Comparison of ENCODE assay signal across 20 cellular contexts in the genomic region with DNA sequence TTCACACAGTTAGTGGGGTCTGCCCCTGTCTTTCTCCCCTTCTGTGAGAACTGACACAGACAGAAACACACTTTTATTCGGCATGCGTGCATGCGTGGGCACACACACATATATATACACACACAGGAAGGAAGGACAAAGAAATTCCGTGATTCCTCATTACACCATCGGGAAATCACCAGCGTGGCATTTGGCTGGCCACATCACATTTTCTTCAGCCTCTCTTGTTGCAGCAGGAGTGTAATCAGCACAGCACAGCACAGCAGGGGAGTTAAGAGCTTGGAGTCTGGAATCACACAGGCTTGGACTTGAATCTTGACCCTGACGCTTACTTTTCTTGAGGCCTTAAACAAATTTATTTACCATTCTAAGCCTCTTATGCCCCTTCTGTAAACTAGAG. TPM values are rescaled to one million over a fixed set of nuclear protein-coding genes. Genes with fewer than 3 reads are reported as not detected.
"Had no signal": no experiment of that assay in that cellular context is flagged by ENCODE, and none has a peak within 500 bp of the region (broad histone marks: within the 10 kb centered on the region; RNA-seq: fewer than 3 reads in every experiment).

No MANE protein-coding gene starts in this region.

- H3K4me3 Mint-ChIP-seq: activated CD8-positive, alpha-beta memory T cell treated with anti-CD3 and anti-CD28 coated beads, Interleukin-2, amount 10 ng/mL, durations not matched to agents 7 days and 5 days; activated naive CD8-positive, alpha-beta T cell treated with anti-CD3 and anti-CD28 coated beads for 36 hours; activated T-cell treated with anti-CD3 and anti-CD28 coated beads, Interleukin-2, amount 50 U/mL, for 24 hours; memory B cell; neural crest cell; stimulated activated naive CD8-positive, alpha-beta T cell treated with anti-CD3 and anti-CD28 coated beads, Interleukin-15, amount 100 ng/mL, for 72 hours had no signal

- DNase-seq: activated CD4-positive, alpha-beta T cell treated with anti-CD3 and anti-CD28 coated beads, Interleukin-2, amount 50 U/mL, for 4 hours; activated CD4-positive, CD25-positive, alpha-beta regulatory T cell treated with anti-CD3 and anti-CD28 coated beads, Interleukin-2, amount 50 U/mL, for 72 hours; activated gamma-delta T cell treated with Interleukin-2 at 50 U/mL for 16 hours; activated naive CD8-positive, alpha-beta T cell treated with anti-CD3 and anti-CD28 coated beads for 36 hours; activated T-cell treated with anti-CD3 and anti-CD28 coated beads, Interleukin-2, amount 50 U/mL, for 24 hours; central memory CD4-positive, alpha-beta T cell; erythroblast; left lung; stimulated activated CD4-positive, alpha-beta T cell treated with anti-CD3 and anti-CD28 coated beads, Interleukin-15, amount 100 ng/mL, for 24 hours; stimulated activated CD4-positive, alpha-beta T cell treated with anti-CD3 and anti-CD28 coated beads, Interleukin-4, amount 100 ng/mL, for 4 hours; stimulated activated naive CD8-positive, alpha-beta T cell treated with anti-CD3 and anti-CD28 coated beads, Interleukin-15, amount 100 ng/mL, for 72 hours; SW 1271; testis had no signal

- H3K27me3 ChIP-seq: left lung, testis had no signal

- H3K4me1 ChIP-seq: left lung, parathyroid adenoma, testis had no signal

- ATAC-seq: activated CD8-positive, alpha-beta memory T cell treated with anti-CD3 and anti-CD28 coated beads, Interleukin-2, amount 10 ng/mL, durations not matched to agents 7 days and 5 days; left lung; stimulated activated naive CD8-positive, alpha-beta T cell treated with anti-CD3 and anti-CD28 coated beads, Interleukin-15, amount 100 ng/mL, for 72 hours had no signal

- H3K9me3 Mint-ChIP-seq: activated naive CD8-positive, alpha-beta T cell treated with anti-CD3 and anti-CD28 coated beads for 36 hours; activated T-cell treated with anti-CD3 and anti-CD28 coated beads, Interleukin-2, amount 50 U/mL, for 24 hours; memory B cell; neural crest cell; stimulated activated naive CD8-positive, alpha-beta T cell treated with anti-CD3 and anti-CD28 coated beads, Interleukin-15, amount 100 ng/mL, for 72 hours had no signal

- H3K9me3 ChIP-seq: left lung, testis had no signal

- H3K4me1 Mint-ChIP-seq: activated CD8-positive, alpha-beta memory T cell treated with anti-CD3 and anti-CD28 coated beads, Interleukin-2, amount 10 ng/mL, durations not matched to agents 7 days and 5 days; activated naive CD8-positive, alpha-beta T cell treated with anti-CD3 and anti-CD28 coated beads for 36 hours; memory B cell; neural crest cell; stimulated activated naive CD8-positive, alpha-beta T cell treated with anti-CD3 and anti-CD28 coated beads, Interleukin-15, amount 100 ng/mL, for 72 hours had no signal

- H3K27ac Mint-ChIP-seq: activated CD8-positive, alpha-beta memory T cell treated with anti-CD3 and anti-CD28 coated beads, Interleukin-2, amount 10 ng/mL, durations not matched to agents 7 days and 5 days; activated naive CD8-positive, alpha-beta T cell treated with anti-CD3 and anti-CD28 coated beads for 36 hours; activated T-cell treated with anti-CD3 and anti-CD28 coated beads, Interleukin-2, amount 50 U/mL, for 24 hours; memory B cell had no signal

- H3K27me3 Mint-ChIP-seq: activated CD8-positive, alpha-beta memory T cell treated with anti-CD3 and anti-CD28 coated beads, Interleukin-2, amount 10 ng/mL, durations not matched to agents 7 days and 5 days; activated naive CD8-positive, alpha-beta T cell treated with anti-CD3 and anti-CD28 coated beads for 36 hours; activated T-cell treated with anti-CD3 and anti-CD28 coated beads, Interleukin-2, amount 50 U/mL, for 24 hours; memory B cell; stimulated activated naive CD8-positive, alpha-beta T cell treated with anti-CD3 and anti-CD28 coated beads, Interleukin-15, amount 100 ng/mL, for 72 hours had no signal

- H3K4me3 ChIP-seq: left lung, testis had no signal

- H3K27ac ChIP-seq: left lung, parathyroid adenoma, testis had no signal

RNA-seq across cellular contexts. Expression of gene EPHA8, which starts 45.4 kb away (rescaled TPM):
- total RNA-seq: activated CD8-positive, alpha-beta memory T cell treated with anti-CD3 and anti-CD28 coated beads, Interleukin-2, amount 10 ng/mL, durations not matched to agents 7 days and 5 days; activated naive CD8-positive, alpha-beta T cell treated with anti-CD3 and anti-CD28 coated beads for 36 hours; fibroblast of villous mesenchyme; left lung; neural crest cell; renal cortical epithelial cell; ureter had no signal
